ENCODE assay signal across 8 cellular contexts in the genomic region with DNA sequence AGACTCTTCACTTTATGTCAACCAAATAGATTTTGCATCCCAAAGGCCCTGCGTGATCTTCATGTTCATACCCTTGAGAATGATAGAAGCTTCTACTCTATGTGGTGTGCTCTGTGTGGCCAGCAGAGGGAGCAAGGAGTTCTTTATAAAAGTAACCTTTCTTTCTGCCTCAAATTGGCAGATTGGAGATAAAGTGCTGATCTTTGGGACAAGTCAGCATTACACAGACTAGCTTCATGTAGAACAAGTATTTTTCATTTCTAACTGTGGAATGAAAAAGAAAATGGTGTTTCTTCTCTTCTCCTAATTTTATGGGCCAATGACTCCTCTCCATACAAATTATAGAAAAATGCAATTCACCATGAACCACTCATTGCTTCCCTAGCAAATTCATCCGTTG.
DNase-seq lines count a peak whose midpoint lies in the region; ATAC-seq and TF ChIP-seq lines count a peak whose summit lies in the region.

No MANE protein-coding gene starts in this region.

- no peaks in the 10 kb centered on the region for H3K9me3 Mint-ChIP-seq in activated naive CD4-positive, alpha-beta T cell treated with anti-CD3 and anti-CD28 coated beads for 36 hours

- H3K4me3 ChIP-seq in ascending aorta = no peak overlapping the region
- H3K4me3 ChIP-seq in hepatocyte = no peak overlapping the region

- 72% methylated on average over 2 of the region's 2 CpGs for WGBS in hepatocyte (ENCODE audit: low lambda C conversion rate, missing lambda C conversion rate)

- CTCF ChIA-PET in activated naive CD4-positive, alpha-beta T cell treated with anti-CD3 and anti-CD28 coated beads for 36 hours (lab: Charles Lee) = interaction anchor here (0.6 to 2.8 kb wide), 6 partner anchors 9 to 288 kb away, joined by 3 to 10 read pairs (median 3); no protein-coding TSS in a partner anchor

- H3K27ac ChIP-seq in ascending aorta = no peak overlapping the region
- H3K27ac ChIP-seq in hepatocyte = no peak overlapping the region

- DNase-seq in activated naive CD4-positive, alpha-beta T cell treated with anti-CD3 and anti-CD28 coated beads for 36 hours = peak; percentile 56
- DNase-seq in activated naive CD4-positive, alpha-beta T cell treated with Interleukin-2 at 50 U/mL for 16 hours = no peak
- DNase-seq in NCI-H1930 (lab: John Stamatoyannopoulos, UW) (peak; percentile 5 to 15), ascending aorta (ENCODE audit: low spot score in 2 of 2) (no peak), hepatocyte (ENCODE audit: low spot score) (peak; percentile 82), NCI-H2029 (lab: John Stamatoyannopoulos, UW) (no peak)
- DNase-seq in stimulated activated CD4-positive, alpha-beta T cell treated with anti-CD3 and anti-CD28 coated beads, Interleukin-12 subunit alpha, Interleukin-12 subunit beta, amount 100 ng/mL, for 4 hours = peak; percentile 1

- intact Hi-C loops in activated naive CD4-positive, alpha-beta T cell treated with anti-CD3 and anti-CD28 coated beads for 36 hours (cut with micrococcal nuclease) = loop anchor here (1.0 to 2.0 kb wide), 4 partner anchors 24 to 886 kb away; no protein-coding TSS in a partner anchor
- intact Hi-C loops in ascending aorta (cut with DNase I) = no loop called here

- H3K27ac Mint-ChIP-seq in activated naive CD4-positive, alpha-beta T cell treated with anti-CD3 and anti-CD28 coated beads for 36 hours = no peak overlapping the region

- H3K36me3 ChIP-seq in ascending aorta (no peaks in the 10 kb centered on the region), hepatocyte (replicated peaks; ENCODE audit: insufficient read depth, low read depth) (no peaks in the 10 kb centered on the region)

- no peak overlapping the region for H3K4me3 Mint-ChIP-seq in activated naive CD4-positive, alpha-beta T cell treated with anti-CD3 and anti-CD28 coated beads for 36 hours

- TF ChIP-seq CTCF in ascending aorta (IDR thresholded peaks at IDR 0.05) (peak in 2 of 3 experiments; percentile 45 to 67), hepatocyte (IDR thresholded peaks at IDR 0.05; ENCODE audit: poor library complexity) (peak; percentile 89)

- H3K27me3 ChIP-seq in ascending aorta = no peaks in the 10 kb centered on the region
- H3K27me3 ChIP-seq in hepatocyte = no peaks in the 10 kb centered on the region

- H3K9me3 ChIP-seq in ascending aorta (no peaks in the 10 kb centered on the region), hepatocyte (ENCODE audit: low read depth) (no peaks in the 10 kb centered on the region)

- H3K79me2 ChIP-seq in hepatocyte = no peaks in the 10 kb centered on the region

- H3K27me3 Mint-ChIP-seq in activated naive CD4-positive, alpha-beta T cell treated with anti-CD3 and anti-CD28 coated beads for 36 hours (ENCODE audit: low read depth) = no peaks in the 10 kb centered on the region

- H3K36me3 Mint-ChIP-seq in activated naive CD4-positive, alpha-beta T cell treated with anti-CD3 and anti-CD28 coated beads for 36 hours (ENCODE audit: low read depth) = no peaks in the 10 kb centered on the region

- no peak overlapping the region for H2AFZ ChIP-seq in hepatocyte

- no peaks in the 10 kb centered on the region for H3K9me2 ChIP-seq in hepatocyte (replicated peaks; ENCODE audit: insufficient read depth)

- no peak overlapping the region for H3K4me2 ChIP-seq in hepatocyte

- ATAC-seq in HG02571 (IDR thresholded peaks at IDR 0.05; ENCODE audit: unreplicated experiment) = peak; percentile 67

- no peaks in the 10 kb centered on the region for H3K4me1 Mint-ChIP-seq in activated naive CD4-positive, alpha-beta T cell treated with anti-CD3 and anti-CD28 coated beads for 36 hours (ENCODE audit: low read depth)

- H3K4me1 ChIP-seq in ascending aorta (no peaks in the 10 kb centered on the region), hepatocyte (ENCODE audit: insufficient read depth) (no peaks in the 10 kb centered on the region)

- no peaks in the 10 kb centered on the region for H4K20me1 ChIP-seq in hepatocyte (ENCODE audit: insufficient read depth, poor library complexity, severe bottlenecking)

Comparison
In these comparisons a context has a peak if more than half of its experiments do, and no peak if none do; other contexts are left out.
1. DNase-seq: peak in activated naive CD4-positive, alpha-beta T cell treated with anti-CD3 and anti-CD28 coated beads for 36 hours (single experiment), NCI-H1930 (2 of 2), hepatocyte (single experiment) and stimulated activated CD4-positive, alpha-beta T cell treated with anti-CD3 and anti-CD28 coated beads, Interleukin-12 subunit alpha, Interleukin-12 subunit beta, amount 100 ng/mL, for 4 hours (single experiment); none in activated naive CD4-positive, alpha-beta T cell treated with Interleukin-2 at 50 U/mL for 16 hours (single experiment), ascending aorta (0 of 2) and NCI-H2029 (single experiment).